ENCODE assay signal across 7 cellular contexts in genomic region chr9:137188490-137189296, GRCh38. TPM values are rescaled to one million over a fixed set of nuclear protein-coding genes. Genes with fewer than 3 reads are reported as not detected.
DNase-seq lines count a peak whose midpoint lies in the region; ATAC-seq, FAIRE-seq and TF ChIP-seq lines count a peak whose summit lies in the region.

A gene with protein sequence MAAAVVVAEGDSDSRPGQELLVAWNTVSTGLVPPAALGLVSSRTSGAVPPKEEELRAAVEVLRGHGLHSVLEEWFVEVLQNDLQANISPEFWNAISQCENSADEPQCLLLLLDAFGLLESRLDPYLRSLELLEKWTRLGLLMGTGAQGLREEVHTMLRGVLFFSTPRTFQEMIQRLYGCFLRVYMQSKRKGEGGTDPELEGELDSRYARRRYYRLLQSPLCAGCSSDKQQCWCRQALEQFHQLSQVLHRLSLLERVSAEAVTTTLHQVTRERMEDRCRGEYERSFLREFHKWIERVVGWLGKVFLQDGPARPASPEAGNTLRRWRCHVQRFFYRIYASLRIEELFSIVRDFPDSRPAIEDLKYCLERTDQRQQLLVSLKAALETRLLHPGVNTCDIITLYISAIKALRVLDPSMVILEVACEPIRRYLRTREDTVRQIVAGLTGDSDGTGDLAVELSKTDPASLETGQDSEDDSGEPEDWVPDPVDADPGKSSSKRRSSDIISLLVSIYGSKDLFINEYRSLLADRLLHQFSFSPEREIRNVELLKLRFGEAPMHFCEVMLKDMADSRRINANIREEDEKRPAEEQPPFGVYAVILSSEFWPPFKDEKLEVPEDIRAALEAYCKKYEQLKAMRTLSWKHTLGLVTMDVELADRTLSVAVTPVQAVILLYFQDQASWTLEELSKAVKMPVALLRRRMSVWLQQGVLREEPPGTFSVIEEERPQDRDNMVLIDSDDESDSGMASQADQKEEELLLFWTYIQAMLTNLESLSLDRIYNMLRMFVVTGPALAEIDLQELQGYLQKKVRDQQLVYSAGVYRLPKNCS (minus strand): TSS chr9:137188560. CDS start chr9:137188532, 28 bp downstream.
A gene with protein sequence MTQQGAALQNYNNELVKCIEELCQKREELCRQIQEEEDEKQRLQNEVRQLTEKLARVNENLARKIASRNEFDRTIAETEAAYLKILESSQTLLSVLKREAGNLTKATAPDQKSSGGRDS (plus strand): TSS chr9:137188676. CDS start chr9:137188727, 51 bp downstream.

- H4K20me1 ChIP-seq in astrocyte (ENCODE audit: insufficient read depth, low read length), result peaks cover 69% of the 10 kb centered on the region
- peaks cover 30% of the 10 kb centered on the region for H4K20me1 ChIP-seq in hepatocyte (ENCODE audit: insufficient read depth, poor library complexity, severe bottlenecking)

- TF ChIP-seq CTCF in astrocyte (IDR thresholded peaks at IDR 0.05; ENCODE audit: insufficient read depth, low read depth, low read length) (no peak), hepatocyte (IDR thresholded peaks at IDR 0.05; ENCODE audit: poor library complexity) (peak; percentile 45), retinal pigment epithelial cell (conservative IDR thresholded peaks at IDR 0.05; ENCODE audit: low read depth, low read length) (peak; percentile 57)

- WGBS in hepatocyte (ENCODE audit: low lambda C conversion rate, missing lambda C conversion rate), result under 1% methylated on average over 70 of the region's 98 CpGs

- peaks cover 24% of the 10 kb centered on the region for H3K36me3 Mint-ChIP-seq in T-helper 2 cell treated with Interferon-gamma antibody and Interleukin-4, amounts not matched to agents 5 μg/mL and 100 μg/mL, for 36 hours (ENCODE audit: low read depth)
- H3K36me3 Mint-ChIP-seq in astrocyte (ENCODE audit: low read depth, unreplicated experiment), result peaks cover 7% of the 10 kb centered on the region

- H3K9ac ChIP-seq in astrocyte (ENCODE audit: low read length), result peak within 1 kb of the TSS; percentile 93

- H3K79me2 ChIP-seq in astrocyte (ENCODE audit: insufficient read depth, low read length) (peaks cover 72% of the 10 kb centered on the region), hepatocyte (peaks cover 62% of the 10 kb centered on the region)

- H3K9me2 ChIP-seq in hepatocyte (replicated peaks; ENCODE audit: insufficient read depth), result no peaks in the 10 kb centered on the region

- no peak for FAIRE-seq in astrocyte (lab: Jason Lieb, UNC)

- peak within 1 kb of the TSS; percentile 87 for H2AFZ ChIP-seq in astrocyte (ENCODE audit: low read depth, low read length)
- peak within 1 kb of the TSS; percentile 77 for H2AFZ ChIP-seq in hepatocyte

- no peaks in the 10 kb centered on the region for H3K36me3 ChIP-seq in astrocyte (ENCODE audit: insufficient read depth, low read length)
- no peaks in the 10 kb centered on the region for H3K36me3 ChIP-seq in hepatocyte (replicated peaks; ENCODE audit: insufficient read depth, low read depth)

- H3K4me3 ChIP-seq in astrocyte (ENCODE audit: insufficient read depth, low read depth, low read length), result peak within 1 kb of the TSS; percentile 94
- H3K4me3 ChIP-seq in hepatocyte, result peak within 1 kb of the TSS; percentile 62
- H3K4me3 ChIP-seq in retinal pigment epithelial cell (ENCODE audit: low read length), result peak within 1 kb of the TSS; percentile 87

- H3K9me3 ChIP-seq in astrocyte (ENCODE audit: insufficient read depth, low read depth, low read length) (no peaks in the 10 kb centered on the region), hepatocyte (ENCODE audit: low read depth) (no peaks in the 10 kb centered on the region)

- ATAC-seq in GM18498 (IDR thresholded peaks at IDR 0.05; ENCODE audit: unreplicated experiment), result peak; percentile 79
- peak; percentile 74 for ATAC-seq in HG02884 (IDR thresholded peaks at IDR 0.05; ENCODE audit: unreplicated experiment)

- H3K4me3 Mint-ChIP-seq in T-helper 2 cell treated with Interferon-gamma antibody and Interleukin-4, amounts not matched to agents 5 μg/mL and 100 μg/mL, for 36 hours, result peak within 1 kb of the TSS; percentile 95
- peak within 1 kb of the TSS; percentile 95 for H3K4me3 Mint-ChIP-seq in astrocyte (ENCODE audit: unreplicated experiment)

- H3K4me2 ChIP-seq in astrocyte (ENCODE audit: low read length), result peak within 1 kb of the TSS; percentile 99
- H3K4me2 ChIP-seq in hepatocyte, result peak within 1 kb of the TSS; percentile 95

- peaks cover 19% of the 10 kb centered on the region for H3K4me1 ChIP-seq in astrocyte (ENCODE audit: insufficient read depth, low read length)
- H3K4me1 ChIP-seq in hepatocyte (ENCODE audit: insufficient read depth), result peaks cover 22% of the 10 kb centered on the region

- DNase-seq in NCI-H1694 (lab: John Stamatoyannopoulos, UW), result peak; percentile 44
- DNase-seq in T-helper 2 cell treated with Interferon-gamma antibody and Interleukin-4, amounts not matched to agents 5 μg/mL and 100 μg/mL, for 36 hours (ENCODE audit: low spot score), result peak; percentile 96
- DNase-seq in astrocyte (ENCODE audit: low read depth), result peak; percentile 78
- peak; percentile 97 for DNase-seq in hepatocyte (ENCODE audit: low spot score)
- DNase-seq in retinal pigment epithelial cell (ENCODE audit: low read depth), result peak; percentile 82

- H3K27ac ChIP-seq in astrocyte (ENCODE audit: low read depth, low read length) (peak within 1 kb of the TSS; percentile 90), hepatocyte (peak within 1 kb of the TSS; percentile 98)

- H3K27ac Mint-ChIP-seq in T-helper 2 cell treated with Interferon-gamma antibody and Interleukin-4, amounts not matched to agents 5 μg/mL and 100 μg/mL, for 36 hours, result peak within 1 kb of the TSS; percentile 95
- H3K27ac Mint-ChIP-seq in astrocyte (ENCODE audit: unreplicated experiment), result peak within 1 kb of the TSS; percentile 87

- H3K27me3 ChIP-seq in astrocyte (ENCODE audit: insufficient read depth, low read length), result no peaks in the 10 kb centered on the region
- H3K27me3 ChIP-seq in hepatocyte, result no peaks in the 10 kb centered on the region

- H3K9me3 Mint-ChIP-seq in T-helper 2 cell treated with Interferon-gamma antibody and Interleukin-4, amounts not matched to agents 5 μg/mL and 100 μg/mL, for 36 hours, result no peaks in the 10 kb centered on the region
- H3K9me3 Mint-ChIP-seq in astrocyte (ENCODE audit: unreplicated experiment), result no peaks in the 10 kb centered on the region

- no peaks in the 10 kb centered on the region for H3K27me3 Mint-ChIP-seq in T-helper 2 cell treated with Interferon-gamma antibody and Interleukin-4, amounts not matched to agents 5 μg/mL and 100 μg/mL, for 36 hours (ENCODE audit: low read depth)
- no peaks in the 10 kb centered on the region for H3K27me3 Mint-ChIP-seq in astrocyte (ENCODE audit: low read depth, unreplicated experiment)

- H3K4me1 Mint-ChIP-seq in T-helper 2 cell treated with Interferon-gamma antibody and Interleukin-4, amounts not matched to agents 5 μg/mL and 100 μg/mL, for 36 hours (ENCODE audit: low read depth), result peaks cover 14% of the 10 kb centered on the region
- peaks cover 16% of the 10 kb centered on the region for H3K4me1 Mint-ChIP-seq in astrocyte (ENCODE audit: low read depth, unreplicated experiment)

RNA-seq across cellular contexts. Expression of the first gene that starts in this region (rescaled TPM):
- total RNA-seq in astrocyte (39.2 and 39.7 TPM in 2 replicates), hepatocyte (21.3 and 26.2 TPM in 2 replicates)
- polyA plus RNA-seq in hepatocyte, result 12.2 and 16.2 TPM in 2 replicates

RNA-seq across cellular contexts. Expression of the second gene that starts in this region (rescaled TPM):
- total RNA-seq in astrocyte, result 49.1 and 52.7 TPM in 2 replicates
- total RNA-seq in hepatocyte, result 74.3 and 82.2 TPM in 2 replicates
- 128 and 137 TPM in 2 replicates for polyA plus RNA-seq in hepatocyte

Comparison
In these comparisons a context has a peak if more than half of its experiments do, and no peak if none do; other contexts are left out.
1. Peak in every context shown above with its lines: DNase-seq, ATAC-seq, H3K4me3 ChIP-seq and H3K27ac ChIP-seq.
2. DNase-seq: peak in every context shown above with its lines; median percentile 97 in hepatocyte; 96 in T-helper 2 cell treated with Interferon-gamma antibody and Interleukin-4, amounts not matched to agents 5 μg/mL and 100 μg/mL, for 36 hours; 82 in retinal pigment epithelial cell; 78 in astrocyte; 44 in NCI-H1694.